In genomic region chrX:151973851-151974335, GRCh38 we compare ENCODE assay signal across 8 cellular contexts. TPM values are rescaled to one million over a fixed set of nuclear protein-coding genes. Genes with fewer than 3 reads are reported as not detected.
DNase-seq lines count a peak whose midpoint lies in the region; ATAC-seq and TF ChIP-seq lines count a peak whose summit lies in the region.

No MANE protein-coding gene starts in this region.

- H3K27me3 Mint-ChIP-seq in immature natural killer cell (ENCODE audit: low read depth in 3 of 3), result peaks cover 1 to 13% (median 9%) of the 10 kb centered on the region in 3 donors
- H3K27me3 Mint-ChIP-seq in osteocyte (ENCODE audit: unreplicated experiment), result peaks cover 6% of the 10 kb centered on the region

- H3K9me3 ChIP-seq in heart right ventricle, result no peaks in the 10 kb centered on the region

- H3K36me3 ChIP-seq in heart right ventricle, result peaks cover 0 to 11% (median 0%) of the 10 kb centered on the region in 9 donors

- peak overlapping the region; percentile 16 to 88 (median 79) for H3K27ac ChIP-seq in heart right ventricle

- intact Hi-C loops in heart right ventricle (cut with DNase I), result no loop called here

- H3K27me3 ChIP-seq in heart right ventricle, result peaks cover 0 to 27% (median 0%) of the 10 kb centered on the region in 7 donors

- ATAC-seq in SK-N-SH treated with all-trans-retinoic acid at 6 μM for 48 hours, result peak; percentile 30
- ATAC-seq in heart right ventricle, result peak; percentile 27 to 63 (median 48)
- no peak for ATAC-seq in HG03135 (IDR thresholded peaks at IDR 0.05; ENCODE audit: unreplicated experiment)
- no peak for ATAC-seq in GM19467 (IDR thresholded peaks at IDR 0.05; ENCODE audit: unreplicated experiment)

- H3K36me3 Mint-ChIP-seq in immature natural killer cell, result no peaks in the 10 kb centered on the region
- no peaks in the 10 kb centered on the region for H3K36me3 Mint-ChIP-seq in osteocyte (ENCODE audit: unreplicated experiment)

- H3K9me3 Mint-ChIP-seq in immature natural killer cell (peaks cover 0 to 2% (median 0%) of the 10 kb centered on the region in 6 donors), osteocyte (ENCODE audit: unreplicated experiment) (peaks cover 21% of the 10 kb centered on the region)

- H3K4me1 Mint-ChIP-seq in immature natural killer cell, result no peaks in the 10 kb centered on the region
- peaks cover 3% of the 10 kb centered on the region for H3K4me1 Mint-ChIP-seq in osteocyte (ENCODE audit: unreplicated experiment)

- H3K4me1 ChIP-seq in heart right ventricle, result peaks cover 0 to 10% (median 3%) of the 10 kb centered on the region in 9 donors

- DNase-seq in ELR (ENCODE audit: low read depth), result peak; percentile 41
- peak; percentile 30 to 38 for DNase-seq in heart right ventricle
- DNase-seq in retinal pigment epithelial cell (ENCODE audit: low read depth), result peak; percentile 48
- no peak for DNase-seq in immature natural killer cell
- no peak for DNase-seq in osteocyte (ENCODE audit: extremely low spot score, unreplicated experiment)

- no peak overlapping the region for H3K27ac Mint-ChIP-seq in immature natural killer cell
- H3K27ac Mint-ChIP-seq in osteocyte (ENCODE audit: unreplicated experiment), result no peak overlapping the region

- H3K4me3 Mint-ChIP-seq in immature natural killer cell (no peak overlapping the region), osteocyte (ENCODE audit: unreplicated experiment) (no peak overlapping the region)

- WGBS in heart right ventricle, 2 donors, result 2 to 3% methylated on average over 21 of the region's 21 CpGs

- H3K4me3 ChIP-seq in heart right ventricle (peak overlapping the region; percentile 35 to 71 (median 62)), retinal pigment epithelial cell (ENCODE audit: low read length) (peak overlapping the region; percentile 50)

- TF ChIP-seq CTCF in heart right ventricle (IDR thresholded peaks at IDR 0.05) (no peak), retinal pigment epithelial cell (conservative IDR thresholded peaks at IDR 0.05; ENCODE audit: low read depth, low read length) (no peak), osteocyte (IDR thresholded peaks at IDR 0.05) (no peak)

TF ChIP-seq in SK-N-SH treated with all-trans-retinoic acid at 6 μM for 48 hours, 23 proteins besides CTCF, POLR2A, EP300 and RAD21:
- no peak for TF ChIP-seq ZNF565 (CRISPR knock-in tag; conservative IDR thresholded peaks at IDR 0.05; ENCODE audit: low read depth)
- TF ChIP-seq GLIS3 (CRISPR knock-in tag; IDR thresholded peaks at IDR 0.05), result no peak
- TF ChIP-seq CREB5 (CRISPR knock-in tag; IDR thresholded peaks at IDR 0.05; ENCODE audit: low read depth), result no peak
- no peak for TF ChIP-seq ZNF70 (CRISPR knock-in tag; IDR thresholded peaks at IDR 0.05)
- no peak for TF ChIP-seq POU6F1 (CRISPR knock-in tag; IDR thresholded peaks at IDR 0.05; ENCODE audit: borderline replicate concordance, low read depth)
- TF ChIP-seq ZNF8 (CRISPR knock-in tag; IDR thresholded peaks at IDR 0.05), result no peak
- TF ChIP-seq RARB (CRISPR knock-in tag; IDR thresholded peaks at IDR 0.05), result no peak

RNA-seq across cellular contexts. Expression of gene GABRE, which starts 0.6 kb away (rescaled TPM):
- total RNA-seq in heart right ventricle, result 10 to 100 TPM; 17.1 to 77.8 (median 36.2) TPM
- 10 to 100 TPM in 1 of 2 donors, 1 to 10 TPM in 1; 2.8 to 32.3 TPM for polyA plus RNA-seq in heart right ventricle
- polyA plus RNA-seq in immature natural killer cell, result not detected
- total RNA-seq in osteocyte, result 0.71 and 1.4 TPM in 2 replicates

Comparison
In these comparisons a context has a peak if more than half of its experiments do, and no peak if none do; other contexts are left out.
1. DNase-seq: peak in ELR (single experiment), heart right ventricle (2 of 2) and retinal pigment epithelial cell (single experiment); none in immature natural killer cell (0 of 3) and osteocyte (single experiment).
2. ATAC-seq: peak in SK-N-SH treated with all-trans-retinoic acid at 6 μM for 48 hours (single experiment) and heart right ventricle (8 of 8); none in HG03135 (single experiment) and GM19467 (single experiment).